ENCODE assay signal across 7 cellular contexts in genomic region chr3:183698318-183698731, GRCh38. TPM values are rescaled to one million over a fixed set of nuclear protein-coding genes. Genes with fewer than 3 reads are reported as not detected.
DNase-seq lines count a peak whose midpoint lies in the region; ATAC-seq and TF ChIP-seq lines count a peak whose summit lies in the region.

No MANE protein-coding gene starts in this region.

- 8% methylated on average over 8 of the region's 12 CpGs; no CpG with 5 or more reads in 1 of the 2 experiments for WGBS in IMR-90 (ENCODE audit: extremely low coverage in 2 of 2, insufficient read length in 1 of 2), 2 experiments
- WGBS in mesendoderm (ENCODE audit: extremely low coverage, insufficient coverage, low lambda C conversion rate): no CpG with 5 or more reads among the region's 12 CpGs

- POLR2A ChIA-PET in IMR-90 (lab: Charles Lee; ENCODE audit: unreplicated experiment): interaction anchor here (0.6 kb wide), 1 partner anchor 12 kb away, joined by 3 read pairs; no protein-coding TSS in a partner anchor

- H3K4me1 Mint-ChIP-seq in endothelial cell (ENCODE audit: unreplicated experiment): peaks cover 26% of the 10 kb centered on the region

- peak overlapping the region; percentile 86 for H2AK5ac ChIP-seq in IMR-90 (ENCODE audit: low read depth, low read length)
- no peak overlapping the region for H2AK5ac ChIP-seq in mesendoderm (ENCODE audit: low read length)

- no peak for TF ChIP-seq POLR2A in IMR-90 (IDR thresholded peaks at IDR 0.05; ENCODE audit: low read depth, low read length)

- peak; percentile 10 for ATAC-seq in GM21526 (IDR thresholded peaks at IDR 0.05; ENCODE audit: low FRiP score, unreplicated experiment)
- peak; percentile 32 for ATAC-seq in IMR-90 (ENCODE audit: low read depth)
- ATAC-seq in stimulated activated naive CD8-positive, alpha-beta T cell treated with anti-CD3 and anti-CD28 coated beads, Interleukin-15, Interleukin-2, amounts not matched to agents 100 U/mL and 50 U/mL, for 24 hours: peak; percentile 24

- H4K20me1 ChIP-seq in IMR-90 (ENCODE audit: insufficient read depth, low read length): peaks cover 45% of the 10 kb centered on the region

- no peaks in the 10 kb centered on the region for H3K9me3 Mint-ChIP-seq in endothelial cell (ENCODE audit: unreplicated experiment)

- H3K4ac ChIP-seq in IMR-90 (ENCODE audit: low read depth, low read length) (peak overlapping the region; percentile 88), mesendoderm (ENCODE audit: low read depth, low read length) (peak overlapping the region; percentile 86)

- H3K9me3 ChIP-seq in ES-I3 (ENCODE audit: control insufficient read depth, insufficient read depth, low read length) (no peaks in the 10 kb centered on the region), IMR-90 (ENCODE audit: control insufficient read depth, insufficient read depth, low read length) (no peaks in the 10 kb centered on the region), WERI-Rb-1 (ENCODE audit: severe bottlenecking) (no peaks in the 10 kb centered on the region)

- peaks cover 8% of the 10 kb centered on the region for H3K27me3 Mint-ChIP-seq in endothelial cell (ENCODE audit: unreplicated experiment)

- peak overlapping the region; percentile 87 for H3K14ac ChIP-seq in IMR-90 (replicated peaks; ENCODE audit: low read depth, low read length)

- peak overlapping the region; percentile 80 for H3K4me2 ChIP-seq in IMR-90 (ENCODE audit: low read depth, low read length)
- peak overlapping the region; percentile 85 for H3K4me2 ChIP-seq in mesendoderm (ENCODE audit: low read length)

- H3K23ac ChIP-seq in IMR-90 (ENCODE audit: low read depth, low read length): peak overlapping the region; percentile 41
- H3K23ac ChIP-seq in mesendoderm (ENCODE audit: low read length): no peak overlapping the region

- peak overlapping the region; percentile 97 for H2BK5ac ChIP-seq in IMR-90 (ENCODE audit: low read depth, low read length, poor library complexity, severe bottlenecking)
- no peak overlapping the region for H2BK5ac ChIP-seq in mesendoderm (ENCODE audit: low read length)

- H3K27ac Mint-ChIP-seq in endothelial cell (ENCODE audit: unreplicated experiment): peak overlapping the region; percentile 68

- H3K79me1 ChIP-seq in IMR-90 (ENCODE audit: low read depth in 1 of 2, low read length in 2 of 2): peaks cover 5 to 40% of the 10 kb centered on the region in 2 experiments; a peak in 3 of 4 replicates
- H3K79me1 ChIP-seq in mesendoderm (ENCODE audit: low read length): peaks cover 3% of the 10 kb centered on the region

- H3K9me1 ChIP-seq in IMR-90 (ENCODE audit: insufficient read depth, low read length): peaks cover 4% of the 10 kb centered on the region

- H2BK120ac ChIP-seq in IMR-90 (ENCODE audit: low read depth, low read length) (peak overlapping the region; percentile 46), mesendoderm (ENCODE audit: low read depth, low read length) (peak overlapping the region; percentile 68)

- no TSS peak for BruUV-seq in IMR-90 (replicated peaks; lab: Mats Ljungman, UMichigan)

- H3K36me3 Mint-ChIP-seq in endothelial cell (ENCODE audit: low read depth, unreplicated experiment): peaks cover 9% of the 10 kb centered on the region

- intact Hi-C loops in IMR-90 (cut with micrococcal nuclease): loop anchor here (2.0 kb wide), 2 partner anchors 34 to 64 kb away; partner anchors contain the start of gene KLHL24

- H3K4me3 ChIP-seq in IMR-90 (ENCODE audit: insufficient read depth, low read depth, low read length) (peak overlapping the region; percentile 99), WERI-Rb-1 (ENCODE audit: low read depth, low read length) (peak overlapping the region; percentile 97), mesendoderm (ENCODE audit: low read length) (peak overlapping the region; percentile 26)

- DNase-seq in IMR-90: peak; percentile 35
- peak; percentile 19 for DNase-seq in WERI-Rb-1
- DNase-seq in endothelial cell (ENCODE audit: low spot score): peak; percentile 40
- DNase-seq in mesendoderm: peak; percentile 57
- DNase-seq in stimulated activated naive CD8-positive, alpha-beta T cell treated with anti-CD3 and anti-CD28 coated beads, Interleukin-15, Interleukin-2, amounts not matched to agents 100 U/mL and 50 U/mL, for 24 hours: peak; percentile 43

- no peak overlapping the region for H2BK20ac ChIP-seq in IMR-90 (ENCODE audit: low read depth, low read length)

- H3K56ac ChIP-seq in IMR-90 (ENCODE audit: extremely low read depth, insufficient read depth, low read length): peak overlapping the region; percentile 81
- H3K56ac ChIP-seq in mesendoderm (ENCODE audit: low read length): peak overlapping the region; percentile 85

- peak overlapping the region; percentile 99 for H2AK9ac ChIP-seq in IMR-90 (replicated peaks; ENCODE audit: low read depth, low read length, poor library complexity)

- H3K4me1 ChIP-seq in ES-I3 (ENCODE audit: insufficient read depth, low read length) (peaks cover 8% of the 10 kb centered on the region), IMR-90 (ENCODE audit: control insufficient read depth, insufficient read depth, low read length) (peaks cover 2% of the 10 kb centered on the region), mesendoderm (ENCODE audit: control insufficient read depth, low read depth, low read length) (peaks cover 3% of the 10 kb centered on the region)

- H3K79me2 ChIP-seq in mesendoderm (ENCODE audit: control insufficient read depth, insufficient read depth, low read length): peaks cover 49% of the 10 kb centered on the region

- H3K27me3 ChIP-seq in IMR-90 (ENCODE audit: control insufficient read depth, insufficient read depth, low read length) (no peaks in the 10 kb centered on the region), WERI-Rb-1 (ENCODE audit: insufficient read depth, low read depth, severe bottlenecking) (no peaks in the 10 kb centered on the region), mesendoderm (ENCODE audit: insufficient read depth, low read length, poor library complexity) (no peaks in the 10 kb centered on the region)

- TF ChIP-seq CTCF in IMR-90 (conservative IDR thresholded peaks at IDR 0.05; ENCODE audit: low read depth, low read length) (no peak), WERI-Rb-1 (IDR thresholded peaks at IDR 0.05; ENCODE audit: low read depth, low read length) (no peak), endothelial cell (IDR thresholded peaks at IDR 0.05; ENCODE audit: unreplicated experiment) (no peak)

- dilution Hi-C loops in IMR-90 (cut with HindIII; ENCODE audit: low sequenced_read_pairs, unreplicated experiment): no loop called here

- 0 out of 3 replicates have a peak overlapping the region, but pooled peaks have one; percentile 9 for H2BK15ac ChIP-seq in IMR-90 (ENCODE audit: low read depth, low read length)
- H2BK15ac ChIP-seq in mesendoderm (replicated peaks; ENCODE audit: low read depth): no peak overlapping the region

- H3K9ac ChIP-seq in ES-I3 (ENCODE audit: low read depth, low read length): peak overlapping the region; percentile 99
- H3K9ac ChIP-seq in IMR-90 (ENCODE audit: low read depth, low read length): peak overlapping the region; percentile 98
- H3K9ac ChIP-seq in mesendoderm (ENCODE audit: low read length): peak overlapping the region; percentile 74

- H4K5ac ChIP-seq in IMR-90 (ENCODE audit: low read depth, low read length): peak overlapping the region; percentile 85
- no peak overlapping the region for H4K5ac ChIP-seq in mesendoderm (ENCODE audit: low read length)

- H3K4me3 Mint-ChIP-seq in endothelial cell (ENCODE audit: unreplicated experiment): peak overlapping the region; percentile 95

- peak overlapping the region; percentile 83 for H4K91ac ChIP-seq in IMR-90 (ENCODE audit: insufficient read depth, low read depth, low read length)

- in situ Hi-C loops in IMR-90 (cut with MboI; ENCODE audit: low sequenced_read_pairs): no loop called here

- H2AFZ ChIP-seq in IMR-90 (replicated peaks; ENCODE audit: low read length, poor library complexity): peak overlapping the region; percentile 94

- H3K18ac ChIP-seq in IMR-90 (ENCODE audit: low read depth, low read length) (peak overlapping the region; percentile 83), mesendoderm (ENCODE audit: low read length) (peak overlapping the region; percentile 99)

- no peak for TF ChIP-seq RAD21 in IMR-90 (IDR thresholded peaks at IDR 0.05; ENCODE audit: low read length)

- H3K27ac ChIP-seq in IMR-90 (ENCODE audit: insufficient read depth, low read length): peak overlapping the region; percentile 96
- peak overlapping the region; percentile 99 for H3K27ac ChIP-seq in WERI-Rb-1
- H3K27ac ChIP-seq in mesendoderm (ENCODE audit: low read depth, low read length): peak overlapping the region; percentile 47

- H3K36me3 ChIP-seq in ES-I3 (ENCODE audit: insufficient read depth, low read length) (no peaks in the 10 kb centered on the region), IMR-90 (ENCODE audit: control insufficient read depth, insufficient read depth, low read length) (peaks cover 3% of the 10 kb centered on the region; the same call in 1 of the 2 replicates), WERI-Rb-1 (peaks cover 20% of the 10 kb centered on the region), mesendoderm (ENCODE audit: control insufficient read depth, insufficient read depth, low read length) (no peaks in the 10 kb centered on the region)

- H4K8ac ChIP-seq in IMR-90 (ENCODE audit: low read depth in 2 of 2, low read length in 2 of 2): peak overlapping the region; percentile 84 to 91
- H4K8ac ChIP-seq in mesendoderm (ENCODE audit: low read depth, low read length): no peak overlapping the region

- CTCF ChIA-PET in IMR-90 (lab: Yijun Ruan, JAX): no interaction called here

TF ChIP-seq in IMR-90, 13 proteins besides CTCF, POLR2A, EP300 and RAD21 (continues in another document):
- TF ChIP-seq FOS (IDR thresholded peaks at IDR 0.05; ENCODE audit: low read depth, low read length): no peak
- TF ChIP-seq ELK1 (IDR thresholded peaks at IDR 0.05; ENCODE audit: borderline replicate concordance, low read depth, low read length): no peak

RNA-seq across cellular contexts. Expression of gene YEATS2, which starts 0.7 kb away (rescaled TPM):
- total RNA-seq in IMR-90 (2012; rRNA removed) (43.0 and 45.0 TPM in 2 replicates), endothelial cell (ENCODE audit: unreplicated experiment) (65.1 TPM)
- polyA plus RNA-seq in IMR-90 (2012; rRNA removed): 30.1 and 32.0 TPM in 2 replicates
- polyA plus RNA-seq in IMR-90 (2012; cell fraction: cytosol; rRNA removed): 15.6 and 18.5 TPM in 2 replicates
- polyA plus RNA-seq in IMR-90 (2012; cell fraction: nucleus; rRNA removed; ENCODE audit: low replicate concordance): 45.8 and 75.8 TPM in 2 replicates
- polyA plus RNA-seq in mesendoderm (2013, experiment 1 of 2): 25.7 TPM
- polyA plus RNA-seq in mesendoderm (2013, experiment 2 of 2): 26.1 TPM

Comparison
In these comparisons a context has a peak if more than half of its experiments do, and no peak if none do; other contexts are left out.
1. Peak in every context shown above with its lines: DNase-seq, ATAC-seq, H3K4me3 ChIP-seq and H3K27ac ChIP-seq.
2. H3K27ac ChIP-seq: peak in every context shown above with its lines; median percentile 99 in WERI-Rb-1; 96 in IMR-90; 47 in mesendoderm.
3. H3K4me3 ChIP-seq: peak in every context shown above with its lines; median percentile 99 in IMR-90; 97 in WERI-Rb-1; 26 in mesendoderm.